9 cellular contexts compared by ENCODE assay signal in genomic region chr9:116860509-116861120, GRCh38.
DNase-seq lines count a peak whose midpoint lies in the region; ATAC-seq, FAIRE-seq and TF ChIP-seq lines count a peak whose summit lies in the region.
"Had no signal": no experiment of that assay in that cellular context is flagged by ENCODE, and none has a peak within 500 bp of the region (broad histone marks: within the 10 kb centered on the region; RNA-seq: fewer than 3 reads in every experiment).

No MANE protein-coding gene starts in this region.

- TF ChIP-seq CTCF in BE2C (IDR thresholded peaks at IDR 0.05; ENCODE audit: low read depth, low read length), result peak; percentile 94
- TF ChIP-seq CTCF in GM12872 (IDR thresholded peaks at IDR 0.05; ENCODE audit: insufficient read depth, low read depth, low read length), result peak; percentile 83
- TF ChIP-seq CTCF in GM12878 (IDR thresholded peaks at IDR 0.05 in 2 of 3, conservative IDR thresholded peaks at IDR 0.05 in 1 of 3; ENCODE audit: control insufficient read depth in 2 of 3, extremely low read depth in 1 of 3, insufficient read depth in 1 of 3, low read depth in 3 of 3, low read length in 3 of 3), result peak; percentile 60 to 79 (median 77)

- H3K4me3 ChIP-seq in BE2C (ENCODE audit: low read depth, low read length) (no peak overlapping the region), GM12878 (no peak overlapping the region), iPS DF 6.9 (ENCODE audit: low read length) (no peak overlapping the region)
- H3K4me3 ChIP-seq: skin epidermis had no signal

- no peak overlapping the region for H3K27ac ChIP-seq in GM12878 (ENCODE audit: control insufficient read depth, insufficient read depth)
- H3K27ac ChIP-seq in iPS DF 6.9 (ENCODE audit: low read length), result no peak overlapping the region
- H3K27ac ChIP-seq: skin epidermis had no signal

- CTCF ChIA-PET in GM12878 (lab: Yijun Ruan, JAX), result interaction anchor here (0.6 to 6.8 kb wide), 30 partner anchors 8 to 1267 kb away, joined by 3 to 173 read pairs (median 5); no protein-coding TSS in a partner anchor

- ATAC-seq in HG03045 (IDR thresholded peaks at IDR 0.05; ENCODE audit: unreplicated experiment), result peak; percentile 49
- ATAC-seq in GM12878, result peak; percentile 78

- H3K9me3 ChIP-seq in BE2C (no peaks in the 10 kb centered on the region), GM12878 (replicated peaks; ENCODE audit: control insufficient read depth, insufficient read depth, low read length) (no peaks in the 10 kb centered on the region), iPS DF 6.9 (ENCODE audit: control insufficient read depth, insufficient read depth, low read length) (no peaks in the 10 kb centered on the region)

- no peak overlapping the region for H3K4me2 ChIP-seq in GM12878 (ENCODE audit: control insufficient read depth, insufficient read depth)

- FAIRE-seq in GM12878 (lab: Jason Lieb, UNC), result peak; percentile 95

- RAD21 ChIA-PET in GM12878 (lab: Charles Lee; ENCODE audit: unreplicated experiment), result interaction anchor here (0.6 to 6.0 kb wide), 5 partner anchors 58 to 330 kb away, joined by 3 to 60 read pairs (median 5); no protein-coding TSS in a partner anchor

- TF ChIP-seq EP300 in GM12878 (IDR thresholded peaks at IDR 0.05; ENCODE audit: borderline replicate concordance in 1 of 2, control insufficient read depth in 1 of 2, low read depth in 2 of 2, low read length in 2 of 2), result no peak

- no peaks in the 10 kb centered on the region for H3K79me2 ChIP-seq in GM12878 (ENCODE audit: control insufficient read depth, insufficient read depth, low read length)

- H3K9ac ChIP-seq in GM12878 (ENCODE audit: control insufficient read depth, insufficient read depth, low read length), result no peak overlapping the region

- WGBS in GM12878 (ENCODE audit: insufficient coverage, insufficient replicate concordance, low lambda C conversion rate, missing lambda C conversion rate), result 0% methylated on average over 3 of the region's 3 CpGs
- WGBS in iPS DF 6.9 (ENCODE audit: insufficient coverage, insufficient read length), result no CpG with 5 or more reads among the region's 3 CpGs

- DNase-seq in BE2C (peak; percentile 78), NCI-H510A treated with DMSO at 0.1 percent for 48 hours (lab: John Stamatoyannopoulos, UW) (peak; percentile 59), GM12878 (ENCODE audit: low read depth, low spot score) (no peak), iPS DF 6.9 (ENCODE audit: low read depth, low spot score) (peak; percentile 84), OCI-M2 (lab: John Stamatoyannopoulos, UW; ENCODE audit: unreplicated experiment) (no peak)
- peak; percentile 19 to 28 for DNase-seq in stimulated activated CD4-positive, alpha-beta T cell treated with anti-CD3 and anti-CD28 coated beads, Interleukin-2, amount 100 ng/mL, for 24 hours

- H3K36me3 ChIP-seq in BE2C, result peaks cover 61% of the 10 kb centered on the region
- no peaks in the 10 kb centered on the region for H3K36me3 ChIP-seq in GM12878 (ENCODE audit: control insufficient read depth in 2 of 2, insufficient read depth in 2 of 2, low read length in 1 of 2)
- H3K36me3 ChIP-seq in iPS DF 6.9 (ENCODE audit: control insufficient read depth, insufficient read depth, low read length), result no peaks in the 10 kb centered on the region

- H2AFZ ChIP-seq in GM12878 (ENCODE audit: control insufficient read depth, low read depth, low read length), result no peak overlapping the region

- intact Hi-C loops in GM12878 (cut with micrococcal nuclease; ENCODE audit: unreplicated experiment), result loop anchor here (1.0 kb wide), 1 partner anchor 123 kb away; no protein-coding TSS in a partner anchor

- no peaks in the 10 kb centered on the region for H3K27me3 ChIP-seq in BE2C
- no peaks in the 10 kb centered on the region for H3K27me3 ChIP-seq in GM12878 (replicated peaks in 1 of 2; ENCODE audit: control insufficient read depth in 2 of 2, insufficient read depth in 2 of 2, low read length in 1 of 2)
- no peaks in the 10 kb centered on the region for H3K27me3 ChIP-seq in iPS DF 6.9 (ENCODE audit: control insufficient read depth, insufficient read depth, low read length)

- in situ Hi-C loops in GM12878 (cut with MboI), result no loop called here

- no peaks in the 10 kb centered on the region for H4K20me1 ChIP-seq in GM12878 (ENCODE audit: control insufficient read depth, insufficient read depth)

- POLR2A ChIA-PET in GM12878 (lab: Charles Lee), result no interaction called here

- BruUV-seq in GM12878 (replicated peaks; lab: Mats Ljungman, UMichigan), result no TSS peak

- SMC1A ChIA-PET in GM12878 (lab: Charles Lee; ENCODE audit: uncharacterized antibody, unreplicated experiment), result interaction anchor here (0.7 to 5.3 kb wide), 15 partner anchors 7 to 128 kb away, joined by 3 to 78 read pairs (median 4); no protein-coding TSS in a partner anchor

- TF ChIP-seq POLR2A in GM12878 (IDR thresholded peaks at IDR 0.05; ENCODE audit: low read depth, low read length), result no peak

- peak; percentile 64 for TF ChIP-seq RAD21 in GM12878 (IDR thresholded peaks at IDR 0.05; ENCODE audit: insufficient read depth, low read depth, low read length)

- H3K4me1 ChIP-seq in BE2C, result no peaks in the 10 kb centered on the region
- no peaks in the 10 kb centered on the region for H3K4me1 ChIP-seq in GM12878 (ENCODE audit: control insufficient read depth, insufficient read depth, low read length)
- H3K4me1 ChIP-seq in iPS DF 6.9 (ENCODE audit: control insufficient read depth, insufficient read depth, low read length), result no peaks in the 10 kb centered on the region; the same call in none of the 2 replicates

TF ChIP-seq in GM12878, 131 proteins besides CTCF, POLR2A, EP300 and RAD21 (continues in another document):
- TF ChIP-seq WRNIP1 (IDR thresholded peaks at IDR 0.05; ENCODE audit: borderline replicate concordance, low read depth, low read length) (no peak), SMAD5 (IDR thresholded peaks at IDR 0.05; ENCODE audit: low read depth) (no peak), PRDM15 (CRISPR knock-in tag; IDR thresholded peaks at IDR 0.05) (no peak), FOXK2 (IDR thresholded peaks at IDR 0.05) (no peak), IKZF1 (conservative IDR thresholded peaks at IDR 0.05) (peak; percentile 24; the same call in 1 of the 2 replicates), YY1 (IDR thresholded peaks at IDR 0.05; ENCODE audit: low read depth, low read length) (peak; percentile 24; the same call in 1 of the 2 replicates), NR2F1 (conservative IDR thresholded peaks at IDR 0.05) (no peak), PKNOX1 (IDR thresholded peaks at IDR 0.05) (no peak), ZZZ3 (IDR thresholded peaks at IDR 0.05; ENCODE audit: control insufficient read depth, insufficient read length, low read depth) (no peak), SREBF1 (IDR thresholded peaks at IDR 0.05; ENCODE audit: low read length) (no peak), TCF12 (IDR thresholded peaks at IDR 0.05; ENCODE audit: low read depth, low read length) (no peak), IRF4 (IDR thresholded peaks at IDR 0.05; ENCODE audit: low read depth, low read length) (no peak), LARP7 (IDR thresholded peaks at IDR 0.05) (no peak), HDGF (IDR thresholded peaks at IDR 0.05) (no peak), IRF5 (IDR thresholded peaks at IDR 0.05; ENCODE audit: borderline replicate concordance) (no peak), PAX8 (IDR thresholded peaks at IDR 0.05) (no peak)

Comparison
In these comparisons a context has a peak if more than half of its experiments do, and no peak if none do; other contexts are left out.
1. DNase-seq: peak in BE2C (single experiment), NCI-H510A treated with DMSO at 0.1 percent for 48 hours (single experiment), iPS DF 6.9 (single experiment) and stimulated activated CD4-positive, alpha-beta T cell treated with anti-CD3 and anti-CD28 coated beads, Interleukin-2, amount 100 ng/mL, for 24 hours (2 of 2); none in GM12878 (single experiment) and OCI-M2 (single experiment).
2. Peak in every context shown above with its lines, with median percentiles within 50 percentile points of each other: CTCF ChIP-seq.